Comparison of ENCODE assay signal across 20 cellular contexts in genomic region chr20:6691541-6691940, GRCh38.
"Had no signal": no experiment of that assay in that cellular context is flagged by ENCODE, and none has a peak within 500 bp of the region (broad histone marks: within the 10 kb centered on the region; RNA-seq: fewer than 3 reads in every experiment).

No MANE protein-coding gene starts in this region.

- H3K4me1 Mint-ChIP-seq: memory B cell; stimulated activated memory B cell treated with anti-CD40 and anti-IgM and Interleukin-4, amounts not matched to agents 10 μg/mL and 1 μg/mL and 100 μg/mL, for 72 hours had no signal

- H3K27ac Mint-ChIP-seq: effector memory CD8-positive, alpha-beta T cell; memory B cell; naive thymus-derived CD8-positive, alpha-beta T cell; nephron progenitor cell; stimulated activated memory B cell treated with anti-CD40 and anti-IgM and Interleukin-4, amounts not matched to agents 10 μg/mL and 1 μg/mL and 100 μg/mL, for 72 hours; stimulated activated naive CD8-positive, alpha-beta T cell treated with anti-CD3 and anti-CD28 coated beads, Interleukin-15, Interleukin-2, amounts not matched to agents 100 ng/mL and 50 ng/mL, for 24 hours had no signal

- FAIRE-seq: endometrium, frontal cortex, keratinocyte had no signal

- H3K4me1 ChIP-seq: prostate gland, right atrium auricular region, sigmoid colon, spleen had no signal

- H3K36me3 Mint-ChIP-seq: memory B cell; naive thymus-derived CD8-positive, alpha-beta T cell; stimulated activated memory B cell treated with anti-CD40 and anti-IgM and Interleukin-4, amounts not matched to agents 10 μg/mL and 1 μg/mL and 100 μg/mL, for 72 hours had no signal

- H3K27me3 ChIP-seq: right atrium auricular region, sigmoid colon, spleen, suprapubic skin had no signal

- H3K4me3 Mint-ChIP-seq: effector memory CD8-positive, alpha-beta T cell; memory B cell; naive thymus-derived CD8-positive, alpha-beta T cell; nephron progenitor cell; stimulated activated memory B cell treated with anti-CD40 and anti-IgM and Interleukin-4, amounts not matched to agents 10 μg/mL and 1 μg/mL and 100 μg/mL, for 72 hours; stimulated activated naive CD8-positive, alpha-beta T cell treated with anti-CD3 and anti-CD28 coated beads, Interleukin-15, Interleukin-2, amounts not matched to agents 100 ng/mL and 50 ng/mL, for 24 hours had no signal

- ATAC-seq: effector memory CD8-positive, alpha-beta T cell; naive thymus-derived CD8-positive, alpha-beta T cell; stimulated activated memory B cell treated with anti-CD40 and anti-IgM and Interleukin-4, amounts not matched to agents 10 μg/mL and 1 μg/mL and 100 μg/mL, for 72 hours had no signal

- H3K9me3 ChIP-seq: prostate gland, right atrium auricular region, sigmoid colon, spleen, suprapubic skin had no signal

- H3K27me3 Mint-ChIP-seq: effector memory CD8-positive, alpha-beta T cell; memory B cell; naive thymus-derived CD8-positive, alpha-beta T cell; stimulated activated memory B cell treated with anti-CD40 and anti-IgM and Interleukin-4, amounts not matched to agents 10 μg/mL and 1 μg/mL and 100 μg/mL, for 72 hours; stimulated activated naive CD8-positive, alpha-beta T cell treated with anti-CD3 and anti-CD28 coated beads, Interleukin-15, Interleukin-2, amounts not matched to agents 100 ng/mL and 50 ng/mL, for 24 hours had no signal

- H3K27ac ChIP-seq: prostate gland, right atrium auricular region, sigmoid colon, spleen, suprapubic skin had no signal

- DNase-seq: cortex of kidney; effector memory CD8-positive, alpha-beta T cell; erythroblast; naive thymus-derived CD8-positive, alpha-beta T cell; nephron progenitor cell; nucleus accumbens; sigmoid colon; spleen; stimulated activated CD4-positive, alpha-beta T cell treated with anti-CD3 and anti-CD28 coated beads, Interleukin-4, amount 100 ng/mL, for 4 hours; trophoblast cell had no signal

- H3K36me3 ChIP-seq: prostate gland, right atrium auricular region, sigmoid colon, spleen, suprapubic skin had no signal

- H3K9me3 Mint-ChIP-seq: stimulated activated naive CD8-positive, alpha-beta T cell treated with anti-CD3 and anti-CD28 coated beads, Interleukin-15, Interleukin-2, amounts not matched to agents 100 ng/mL and 50 ng/mL, for 24 hours had no signal

- H3K4me3 ChIP-seq: lung, prostate gland, right atrium auricular region, sigmoid colon, spleen, suprapubic skin had no signal
